ENCODE assay signal across 8 cellular contexts in the genomic region with DNA sequence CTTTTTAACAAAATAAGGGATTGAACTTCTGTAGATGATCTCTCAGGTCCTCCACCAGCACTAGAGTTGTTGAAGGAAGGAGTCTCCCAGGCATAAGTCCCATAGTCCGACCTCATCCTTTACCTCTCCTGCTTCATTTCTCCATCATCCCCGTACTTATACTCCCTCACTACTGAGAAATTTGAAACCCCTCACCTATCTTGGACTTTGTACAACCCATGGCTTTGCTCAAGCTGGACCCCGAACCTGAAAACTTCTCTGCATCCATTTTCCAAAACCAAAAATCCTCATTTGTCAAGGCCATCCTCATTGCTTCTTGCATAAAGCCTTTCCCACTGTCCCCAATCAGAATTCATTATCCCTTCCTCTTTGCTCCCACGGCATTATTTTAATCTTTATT. TPM values are rescaled to one million over a fixed set of nuclear protein-coding genes. Genes with fewer than 3 reads are reported as not detected.
DNase-seq lines count a peak whose midpoint lies in the region; ATAC-seq, FAIRE-seq and TF ChIP-seq lines count a peak whose summit lies in the region.

No MANE protein-coding gene starts in this region.

- peak overlapping the region; percentile 82 for H3K9ac ChIP-seq in astrocyte (ENCODE audit: low read length)

- intact Hi-C loops in right lobe of liver (cut with DNase I): loop anchor here (5.0 kb wide), 2 partner anchors 51 to 136 kb away; no protein-coding TSS in a partner anchor

- peak overlapping the region; percentile 76 for H3K4me3 ChIP-seq in astrocyte (ENCODE audit: insufficient read depth, low read depth, low read length)
- H3K4me3 ChIP-seq in right lobe of liver: peak overlapping the region; percentile 58 to 70 (median 66)
- H3K4me3 ChIP-seq in tibial nerve: peak overlapping the region; percentile 71 to 83 (median 78)

- H3K27ac Mint-ChIP-seq in astrocyte (ENCODE audit: unreplicated experiment): no peak overlapping the region

- TF ChIP-seq POLR2A in right lobe of liver (IDR thresholded peaks at IDR 0.05): no peak
- no peak for TF ChIP-seq POLR2A in tibial nerve (IDR thresholded peaks at IDR 0.05)

- no peaks in the 10 kb centered on the region for H3K9me3 Mint-ChIP-seq in activated T-cell treated with anti-CD3 and anti-CD28 coated beads, Interleukin-2, amount 50 U/mL, for 4 hours
- no peaks in the 10 kb centered on the region for H3K9me3 Mint-ChIP-seq in astrocyte (ENCODE audit: unreplicated experiment)

- peaks cover 4% of the 10 kb centered on the region for H3K4me1 ChIP-seq in astrocyte (ENCODE audit: insufficient read depth, low read length)
- peaks cover 0 to 11% (median 2%) of the 10 kb centered on the region in 4 donors for H3K4me1 ChIP-seq in right lobe of liver
- H3K4me1 ChIP-seq in tibial nerve: peaks cover 0 to 15% (median 12%) of the 10 kb centered on the region in 4 donors

- no peaks in the 10 kb centered on the region for H3K9me3 ChIP-seq in astrocyte (ENCODE audit: insufficient read depth, low read depth, low read length)
- H3K9me3 ChIP-seq in right lobe of liver: no peaks in the 10 kb centered on the region
- H3K9me3 ChIP-seq in tibial nerve: no peaks in the 10 kb centered on the region

- peaks cover 18% of the 10 kb centered on the region for H3K4me1 Mint-ChIP-seq in activated T-cell treated with anti-CD3 and anti-CD28 coated beads, Interleukin-2, amount 50 U/mL, for 4 hours (ENCODE audit: low read depth)
- peaks cover 18% of the 10 kb centered on the region for H3K4me1 Mint-ChIP-seq in astrocyte (ENCODE audit: low read depth, unreplicated experiment)

- no peak overlapping the region for H3K27ac ChIP-seq in astrocyte (ENCODE audit: low read depth, low read length)
- peak overlapping the region; percentile 84 to 89 (median 86) for H3K27ac ChIP-seq in right lobe of liver
- peak overlapping the region; percentile 91 to 99 (median 96) for H3K27ac ChIP-seq in tibial nerve

- TF ChIP-seq CTCF in astrocyte (IDR thresholded peaks at IDR 0.05; ENCODE audit: insufficient read depth, low read depth, low read length) (no peak), right lobe of liver (IDR thresholded peaks at IDR 0.05) (no peak), tibial nerve (IDR thresholded peaks at IDR 0.05) (no peak)

- no peaks in the 10 kb centered on the region for H3K27me3 Mint-ChIP-seq in activated T-cell treated with anti-CD3 and anti-CD28 coated beads, Interleukin-2, amount 50 U/mL, for 4 hours (ENCODE audit: low read depth)
- peaks cover 22% of the 10 kb centered on the region for H3K27me3 Mint-ChIP-seq in astrocyte (ENCODE audit: low read depth, unreplicated experiment)

- no peaks in the 10 kb centered on the region for H3K27me3 ChIP-seq in astrocyte (ENCODE audit: insufficient read depth, low read length)
- H3K27me3 ChIP-seq in right lobe of liver: no peaks in the 10 kb centered on the region
- no peaks in the 10 kb centered on the region for H3K27me3 ChIP-seq in tibial nerve

- peak overlapping the region; percentile 87 for H3K4me3 Mint-ChIP-seq in activated T-cell treated with anti-CD3 and anti-CD28 coated beads, Interleukin-2, amount 50 U/mL, for 4 hours
- H3K4me3 Mint-ChIP-seq in astrocyte (ENCODE audit: unreplicated experiment): peak overlapping the region; percentile 86

- peaks cover 21% of the 10 kb centered on the region for H3K36me3 Mint-ChIP-seq in activated T-cell treated with anti-CD3 and anti-CD28 coated beads, Interleukin-2, amount 50 U/mL, for 4 hours (ENCODE audit: insufficient read depth)
- peaks cover 14% of the 10 kb centered on the region for H3K36me3 Mint-ChIP-seq in astrocyte (ENCODE audit: low read depth, unreplicated experiment)

- peak overlapping the region; percentile 98 for H3K4me2 ChIP-seq in astrocyte (ENCODE audit: low read length)

- DNase-seq in activated T-cell treated with anti-CD3 and anti-CD28 coated beads, Interleukin-2, amount 50 U/mL, for 4 hours: no peak
- no peak for DNase-seq in activated T-cell treated with anti-CD3 and anti-CD28 coated beads, Interleukin-2, amount 50 U/mL, for 1 hour
- DNase-seq in astrocyte (ENCODE audit: low read depth): no peak
- DNase-seq in right lobe of liver: no peak
- DNase-seq in tibial nerve (ENCODE audit: low spot score in 2 of 2): no peak
- DNase-seq in stimulated activated naive CD4-positive, alpha-beta T cell treated with Interleukin-2 at 50 U/mL for 16 hours (lab: John Stamatoyannopoulos, UW): no peak
- DNase-seq in activated effector memory CD4-positive, alpha-beta T cell treated with Interleukin-2 at 50 U/mL for 16 hours: no peak

- ATAC-seq in activated T-cell treated with anti-CD3 and anti-CD28 coated beads, Interleukin-2, amount 50 U/mL, for 4 hours: no peak
- ATAC-seq in right lobe of liver (no peak), HG02938 (IDR thresholded peaks at IDR 0.05; ENCODE audit: unreplicated experiment) (no peak)

- WGBS in right lobe of liver (ENCODE audit: insufficient coverage, low coverage, low lambda C conversion rate, missing lambda C conversion rate): 53% methylated on average over 4 of the region's 4 CpGs
- 75 to 77% methylated on average over 4 of the region's 4 CpGs for WGBS in tibial nerve, 2 donors

- no peak overlapping the region for H2AFZ ChIP-seq in astrocyte (ENCODE audit: low read depth, low read length)

- TF ChIP-seq EP300 in tibial nerve (IDR thresholded peaks at IDR 0.05): no peak

- FAIRE-seq in astrocyte (lab: Jason Lieb, UNC): no peak

- H3K36me3 ChIP-seq in astrocyte (ENCODE audit: insufficient read depth, low read length) (peaks cover 4% of the 10 kb centered on the region), right lobe of liver (peaks cover 0 to 11% (median 0%) of the 10 kb centered on the region in 4 donors), tibial nerve (peaks cover 0 to 23% (median 0%) of the 10 kb centered on the region in 3 donors)

- no peaks in the 10 kb centered on the region for H4K20me1 ChIP-seq in astrocyte (ENCODE audit: insufficient read depth, low read length)

- no peaks in the 10 kb centered on the region for H3K79me2 ChIP-seq in astrocyte (ENCODE audit: insufficient read depth, low read length)

RNA-seq across cellular contexts. Expression of gene NHEJ1, which starts 0.5 kb away (rescaled TPM):
- total RNA-seq in activated T-cell treated with anti-CD3 and anti-CD28 coated beads, Interleukin-2, amount 50 U/mL, for 4 hours: 10 to 100 TPM; 26.5 to 33.3 (median 30.1) TPM
- 10.8 and 11.4 TPM in 2 replicates for total RNA-seq in astrocyte
- total RNA-seq in right lobe of liver: 10 to 100 TPM in 3 of 6 experiments, 1 to 10 TPM in 3; 5.8 to 16.7 (median 10.9) TPM
- total RNA-seq in tibial nerve: 10 to 100 TPM; 12.9 to 27.4 (median 17.6) TPM

RNA-seq across cellular contexts. Expression of gene SLC23A3, which starts 8.7 kb away (rescaled TPM):
- under 1 TPM; 0.71 to 0.89 (median 0.84) TPM for total RNA-seq in activated T-cell treated with anti-CD3 and anti-CD28 coated beads, Interleukin-2, amount 50 U/mL, for 4 hours
- total RNA-seq in astrocyte: 1.2 and 1.5 TPM in 2 replicates
- 1 to 10 TPM in 5 of 6 experiments, under 1 TPM in 1; 0.62 to 4.9 (median 2.1) TPM for total RNA-seq in right lobe of liver
- under 1 TPM in 3 of 4 donors, not detected in 1; 0.21 to 0.98 (median 0.30) TPM for total RNA-seq in tibial nerve

RNA-seq across cellular contexts. Expression of gene CNPPD1, which starts 15.6 kb away (rescaled TPM):
- total RNA-seq in activated T-cell treated with anti-CD3 and anti-CD28 coated beads, Interleukin-2, amount 50 U/mL, for 4 hours: 10 to 100 TPM; 66.8 to 78.9 (median 72.7) TPM
- total RNA-seq in astrocyte: 26.6 and 28.1 TPM in 2 replicates
- 10 to 100 TPM; 22.3 to 37.1 (median 30.2) TPM for total RNA-seq in right lobe of liver
- total RNA-seq in tibial nerve: 10 to 100 TPM; 38.8 to 51.3 (median 49.4) TPM

RNA-seq across cellular contexts. Expression of gene RETREG2, which starts 17.0 kb away (rescaled TPM):
- total RNA-seq in activated T-cell treated with anti-CD3 and anti-CD28 coated beads, Interleukin-2, amount 50 U/mL, for 4 hours: 10 to 100 TPM; 55.0 to 63.1 (median 62.7) TPM
- total RNA-seq in astrocyte (54.8 and 55.2 TPM in 2 replicates), right lobe of liver (10 to 100 TPM; 33.6 to 77.9 (median 51.0) TPM), tibial nerve (10 to 100 TPM; 45.8 to 59.4 (median 54.3) TPM)

RNA-seq across cellular contexts. Expression of gene ZFAND2B, which starts 45.5 kb away (rescaled TPM):
- total RNA-seq in activated T-cell treated with anti-CD3 and anti-CD28 coated beads, Interleukin-2, amount 50 U/mL, for 4 hours: 10 to 100 TPM; 27.0 to 35.3 (median 31.7) TPM
- total RNA-seq in astrocyte (20.7 and 24.0 TPM in 2 replicates), right lobe of liver (10 to 100 TPM; 20.7 to 32.3 (median 28.8) TPM), tibial nerve (10 to 100 TPM; 30.3 to 58.8 (median 50.5) TPM)
